ENCODE assay signal across 9 cellular contexts in genomic region chr4:184382189-184382846, GRCh38.
DNase-seq lines count a peak whose midpoint lies in the region; ATAC-seq and TF ChIP-seq lines count a peak whose summit lies in the region.
"Had no signal": no experiment of that assay in that cellular context is flagged by ENCODE, and none has a peak within 500 bp of the region (broad histone marks: within the 10 kb centered on the region; RNA-seq: fewer than 3 reads in every experiment).

No MANE protein-coding gene starts in this region.

- H3K9me3 ChIP-seq in CD8-positive, alpha-beta memory T cell (ENCODE audit: low read length), result no peaks in the 10 kb centered on the region
- H3K9me3 ChIP-seq in Peyer's patch, result no peaks in the 10 kb centered on the region

- H3K4me1 ChIP-seq in CD8-positive, alpha-beta memory T cell (ENCODE audit: insufficient read depth, low read length), result peaks cover 47% of the 10 kb centered on the region
- peaks cover 6 to 53% (median 28%) of the 10 kb centered on the region in 4 donors for H3K4me1 ChIP-seq in Peyer's patch

- no peak overlapping the region for H3K4me3 ChIP-seq in CD8-positive, alpha-beta memory T cell (ENCODE audit: low read length)
- H3K4me3 ChIP-seq in Peyer's patch, result no peak overlapping the region

- ATAC-seq in memory B cell (ENCODE audit: low read depth), result no peak
- ATAC-seq in GM18861 (IDR thresholded peaks at IDR 0.05; ENCODE audit: unreplicated experiment), result no peak

- no peaks in the 10 kb centered on the region for H3K27me3 ChIP-seq in CD8-positive, alpha-beta memory T cell (ENCODE audit: insufficient read depth, low read length, poor library complexity, severe bottlenecking)
- H3K27me3 ChIP-seq in Peyer's patch, result no peaks in the 10 kb centered on the region

- CTCF ChIA-PET in CD8-positive, alpha-beta memory T cell (lab: Charles Lee), result no interaction called here

- peak overlapping the region in 6 of 8 donors; percentile 7 to 59 (median 39) for H3K27ac Mint-ChIP-seq in CD8-positive, alpha-beta memory T cell
- peak overlapping the region; percentile 83 for H3K27ac Mint-ChIP-seq in HFFc6
- H3K27ac Mint-ChIP-seq in memory B cell, result peak overlapping the region; percentile 28

- TF ChIP-seq CTCF in HFFc6 (IDR thresholded peaks at IDR 0.05), result no peak
- no peak for TF ChIP-seq CTCF in Peyer's patch (IDR thresholded peaks at IDR 0.05)

- peak in 1 of 5 donors; percentile 7 for DNase-seq in CD8-positive, alpha-beta memory T cell
- no peak for DNase-seq in HFFc6
- no peak for DNase-seq in Peyer's patch
- DNase-seq in memory B cell (ENCODE audit: low spot score in 2 of 2), result no peak
- no peak for DNase-seq in nucleus accumbens (lab: John Stamatoyannopoulos, UW)
- DNase-seq in stimulated activated CD4-positive, alpha-beta T cell treated with anti-CD3 and anti-CD28 coated beads, Interleukin-4, amount 100 ng/mL, for 1 hour, result no peak
- DNase-seq in GOT3 (lab: John Stamatoyannopoulos, UW), result no peak
- DNase-seq: SW 1271 had no signal

- POLR2A ChIA-PET in CD8-positive, alpha-beta memory T cell (lab: Charles Lee), result interaction anchor here (0.5 kb wide), 1 partner anchor 27 kb away, joined by 4 read pairs; no protein-coding TSS in a partner anchor

- H3K4me3 Mint-ChIP-seq in CD8-positive, alpha-beta memory T cell, result peak overlapping the region in 4 of 7 donors; percentile 36 to 56 (median 50)
- no peak overlapping the region; the same call in 1 of the 2 replicates for H3K4me3 Mint-ChIP-seq in HFFc6
- H3K4me3 Mint-ChIP-seq in memory B cell, result peak overlapping the region; percentile 51

- no peak overlapping the region for H3K27ac ChIP-seq in CD8-positive, alpha-beta memory T cell (ENCODE audit: low read depth, low read length)
- peak overlapping the region; percentile 21 to 85 (median 58) for H3K27ac ChIP-seq in Peyer's patch

- TF ChIP-seq POLR2A in Peyer's patch (IDR thresholded peaks at IDR 0.05), result no peak

- H3K9me3 Mint-ChIP-seq in CD8-positive, alpha-beta memory T cell, result no peaks in the 10 kb centered on the region
- H3K9me3 Mint-ChIP-seq in HFFc6 (no peaks in the 10 kb centered on the region), memory B cell (peaks cover 3% of the 10 kb centered on the region)

- H3K4me1 Mint-ChIP-seq in CD8-positive, alpha-beta memory T cell, result peaks cover 51 to 63% (median 52%) of the 10 kb centered on the region in 3 donors
- peaks cover 57% of the 10 kb centered on the region for H3K4me1 Mint-ChIP-seq in HFFc6 (ENCODE audit: low read depth)
- H3K4me1 Mint-ChIP-seq in memory B cell, result peaks cover 44% of the 10 kb centered on the region

- no peaks in the 10 kb centered on the region for H3K27me3 Mint-ChIP-seq in CD8-positive, alpha-beta memory T cell
- H3K27me3 Mint-ChIP-seq in HFFc6 (ENCODE audit: insufficient read depth) (no peaks in the 10 kb centered on the region), memory B cell (no peaks in the 10 kb centered on the region)

- H3K36me3 Mint-ChIP-seq in CD8-positive, alpha-beta memory T cell, result peaks cover 0 to 18% (median 15%) of the 10 kb centered on the region in 3 donors
- H3K36me3 Mint-ChIP-seq in HFFc6 (ENCODE audit: low read depth) (peaks cover 5% of the 10 kb centered on the region), memory B cell (peaks cover 10% of the 10 kb centered on the region)

- H3K36me3 ChIP-seq in CD8-positive, alpha-beta memory T cell (ENCODE audit: insufficient read depth, low read length), result peaks cover 1% of the 10 kb centered on the region
- peaks cover 0 to 3% (median 0%) of the 10 kb centered on the region in 3 donors for H3K36me3 ChIP-seq in Peyer's patch

Comparison
In these comparisons a context has a peak if more than half of its experiments do, and no peak if none do; other contexts are left out.
1. H3K27ac Mint-ChIP-seq: peak in every context shown above with its lines; median percentile 83 in HFFc6; 39 in CD8-positive, alpha-beta memory T cell; 28 in memory B cell.